Comparison of ENCODE assay signal across 8 cellular contexts in genomic region chr3:58585005-58585786, GRCh38. TPM values are rescaled to one million over a fixed set of nuclear protein-coding genes. Genes with fewer than 3 reads are reported as not detected.
DNase-seq lines count a peak whose midpoint lies in the region; ATAC-seq and TF ChIP-seq lines count a peak whose summit lies in the region.

No MANE protein-coding gene starts in this region.

- H3K36me3 ChIP-seq in BE2C (no peaks in the 10 kb centered on the region), fibroblast of lung (ENCODE audit: control insufficient read depth, insufficient read depth, low read length) (no peaks in the 10 kb centered on the region)

- peak; percentile 54 for TF ChIP-seq CTCF in BE2C (IDR thresholded peaks at IDR 0.05; ENCODE audit: low read depth, low read length)
- TF ChIP-seq CTCF in fibroblast of lung (conservative IDR thresholded peaks at IDR 0.05 in 1 of 2, IDR thresholded peaks at IDR 0.05 in 1 of 2; ENCODE audit: low read depth in 1 of 2, low read length in 2 of 2), result peak; percentile 67 to 77

- DNase-seq in BE2C, result peak; percentile 82
- peak; percentile 65 for DNase-seq in NOMO-1 treated with dmso at 0.1 percent for 144 hours (lab: John Stamatoyannopoulos, UW; ENCODE audit: unreplicated experiment)
- DNase-seq in activated T-cell treated with anti-CD3 and anti-CD28 coated beads, Interleukin-2, amount 50 U/mL, for 72 hours, result peak; percentile 63 to 65
- peak; percentile 62 to 71 for DNase-seq in fibroblast of lung (ENCODE audit: low read depth in 2 of 2)
- peak; percentile 36 for DNase-seq in naive B cell
- peak; percentile 33 for DNase-seq in stimulated activated naive CD4-positive, alpha-beta T cell treated with Interleukin-2 at 50 U/mL for 16 hours (lab: John Stamatoyannopoulos, UW)

- H3K4me3 ChIP-seq in BE2C (ENCODE audit: low read depth, low read length), result peak overlapping the region; percentile 76
- H3K4me3 ChIP-seq in fibroblast of lung (replicated peaks in 1 of 4; ENCODE audit: control extremely low read depth in 1 of 4, insufficient read depth in 1 of 4, low read depth in 3 of 4, low read length in 4 of 4), result peak overlapping the region; percentile 59 to 76 (median 69)

- H3K4me1 ChIP-seq in BE2C (no peaks in the 10 kb centered on the region), fibroblast of lung (ENCODE audit: control insufficient read depth, extremely low read depth, insufficient read depth, low read length) (peaks cover 5% of the 10 kb centered on the region)

- H3K9me3 ChIP-seq in BE2C (no peaks in the 10 kb centered on the region), fibroblast of lung (ENCODE audit: control insufficient read depth, insufficient read depth, low read depth, low read length) (no peaks in the 10 kb centered on the region)

- ATAC-seq in GM19324 (IDR thresholded peaks at IDR 0.05; ENCODE audit: low FRiP score, unreplicated experiment) (peak; percentile 89), HG03521 (IDR thresholded peaks at IDR 0.05; ENCODE audit: unreplicated experiment) (peak; percentile 98), naive B cell (ENCODE audit: low read depth in 2 of 2) (peak; percentile 90 to 91)
- peak; percentile 92 to 95 for ATAC-seq in activated T-cell treated with anti-CD3 and anti-CD28 coated beads, Interleukin-2, amount 50 U/mL, for 72 hours (replicated peaks in 1 of 2)

- peak overlapping the region; percentile 90 for H2AFZ ChIP-seq in fibroblast of lung (ENCODE audit: low read length)

- H3K9me3 Mint-ChIP-seq in activated T-cell treated with anti-CD3 and anti-CD28 coated beads, Interleukin-2, amount 50 U/mL, for 72 hours, result no peaks in the 10 kb centered on the region
- peaks cover 0 to 8% (median 4%) of the 10 kb centered on the region in 7 donors for H3K9me3 Mint-ChIP-seq in naive B cell

- H3K27me3 Mint-ChIP-seq in activated T-cell treated with anti-CD3 and anti-CD28 coated beads, Interleukin-2, amount 50 U/mL, for 72 hours (ENCODE audit: low read depth), result peaks cover 66% of the 10 kb centered on the region
- H3K27me3 Mint-ChIP-seq in naive B cell, result peaks cover 38 to 52% (median 43%) of the 10 kb centered on the region in 3 donors

- peak overlapping the region; percentile 98 for H3K4me2 ChIP-seq in fibroblast of lung (ENCODE audit: extremely low read depth, insufficient read depth, low read length)

- peak overlapping the region; percentile 89 to 94 for H3K4me3 Mint-ChIP-seq in activated T-cell treated with anti-CD3 and anti-CD28 coated beads, Interleukin-2, amount 50 U/mL, for 72 hours
- H3K4me3 Mint-ChIP-seq in naive B cell, result peak overlapping the region; percentile 91 to 96 (median 94)

- peaks cover 20% of the 10 kb centered on the region for H3K4me1 Mint-ChIP-seq in activated T-cell treated with anti-CD3 and anti-CD28 coated beads, Interleukin-2, amount 50 U/mL, for 72 hours (ENCODE audit: low read depth)
- peaks cover 16 to 33% (median 30%) of the 10 kb centered on the region in 3 donors for H3K4me1 Mint-ChIP-seq in naive B cell

- H4K20me1 ChIP-seq in fibroblast of lung (ENCODE audit: control insufficient read depth, extremely low read depth, insufficient read depth, low read length), result no peaks in the 10 kb centered on the region

- H3K9ac ChIP-seq in fibroblast of lung (ENCODE audit: insufficient read depth, low read length), result peak overlapping the region; percentile 25

- H3K27ac ChIP-seq in fibroblast of lung (ENCODE audit: insufficient read depth, low read length), result peak overlapping the region; percentile 63

- no peaks in the 10 kb centered on the region for H3K79me2 ChIP-seq in fibroblast of lung (ENCODE audit: control insufficient read depth, insufficient read depth, low read length)

- H3K27me3 ChIP-seq in BE2C (no peaks in the 10 kb centered on the region), fibroblast of lung (ENCODE audit: control insufficient read depth, insufficient read depth, low read length) (peaks cover 25% of the 10 kb centered on the region)

- peaks cover 3% of the 10 kb centered on the region in 2 donors for H3K36me3 Mint-ChIP-seq in activated T-cell treated with anti-CD3 and anti-CD28 coated beads, Interleukin-2, amount 50 U/mL, for 72 hours (ENCODE audit: insufficient read depth in 2 of 2)
- H3K36me3 Mint-ChIP-seq in naive B cell, result peaks cover 0 to 14% of the 10 kb centered on the region in 2 donors

- no peak overlapping the region for H3K27ac Mint-ChIP-seq in activated T-cell treated with anti-CD3 and anti-CD28 coated beads, Interleukin-2, amount 50 U/mL, for 72 hours
- peak overlapping the region in 1 of 6 donors; percentile 40 for H3K27ac Mint-ChIP-seq in naive B cell

RNA-seq across cellular contexts. Expression of gene FAM107A, which starts 8.0 kb away (rescaled TPM):
- polyA plus RNA-seq in BE2C (2012; ENCODE audit: insufficient read depth, insufficient read length, low read depth), result not detected
- not detected for total RNA-seq in activated T-cell treated with anti-CD3 and anti-CD28 coated beads, Interleukin-2, amount 50 U/mL, for 72 hours
- under 0.01 TPM in 2 replicates for total RNA-seq in fibroblast of lung
- polyA plus RNA-seq in fibroblast of lung (0.02 and 0.16 TPM in 2 replicates), naive B cell (ENCODE audit: low read depth in 6 of 6) (not detected)
- polyA plus RNA-seq in fibroblast of lung (2012), result 0.05 and 0.12 TPM in 2 replicates
- polyA minus RNA-seq in fibroblast of lung (ENCODE audit: low replicate concordance), result 0.20 TPM in 1 of 2 replicates, not detected in the other

RNA-seq across cellular contexts. Expression of gene ACOX2, which starts 48.2 kb away (rescaled TPM):
- polyA plus RNA-seq in BE2C (2012; ENCODE audit: insufficient read depth, insufficient read length, low read depth), result not detected
- total RNA-seq in activated T-cell treated with anti-CD3 and anti-CD28 coated beads, Interleukin-2, amount 50 U/mL, for 72 hours, result not detected
- total RNA-seq in fibroblast of lung, result 17.7 and 20.5 TPM in 2 replicates
- polyA plus RNA-seq in fibroblast of lung, result 14.6 and 19.0 TPM in 2 replicates
- 11.6 and 18.8 TPM in 2 replicates for polyA plus RNA-seq in fibroblast of lung (2012)
- 39.8 and 51.4 TPM in 2 replicates for polyA minus RNA-seq in fibroblast of lung (ENCODE audit: low replicate concordance)
- not detected for polyA plus RNA-seq in naive B cell (ENCODE audit: low read depth in 6 of 6)

Comparison
In these comparisons a context has a peak if more than half of its experiments do, and no peak if none do; other contexts are left out.
1. Peak in every context shown above with its lines: DNase-seq, ATAC-seq, H3K4me3 ChIP-seq and H3K27ac ChIP-seq.
2. RNA of gene ACOX2, which starts 48.2 kb away (total RNA-seq): 17.7 to 20.5 TPM in fibroblast of lung; not detected in activated T-cell treated with anti-CD3 and anti-CD28 coated beads, Interleukin-2, amount 50 U/mL, for 72 hours; every median in the first group is over 10 times any median in the second.